22 cellular contexts compared by ENCODE assay signal in genomic region chr1:29743264-29743663, GRCh38.
"Had no signal": no experiment of that assay in that cellular context is flagged by ENCODE, and none has a peak within 500 bp of the region (broad histone marks: within the 10 kb centered on the region; RNA-seq: fewer than 3 reads in every experiment).

No MANE protein-coding gene starts in this region.

- H3K4me1 ChIP-seq: Peyer's patch had no signal

- H3K27ac ChIP-seq: HL-60, PC-9, Peyer's patch had no signal

- H3K27me3 ChIP-seq: Peyer's patch had no signal

- H3K4me3 ChIP-seq: PC-9, Peyer's patch had no signal

- ATAC-seq: T-cell had no signal

- H3K9ac ChIP-seq: SK-N-SH had no signal

- H3K36me3 ChIP-seq: Peyer's patch had no signal

- H3K4me3 Mint-ChIP-seq: T-cell; T-helper 1 cell treated with Interleukin-12 subunit alpha and Interleukin-12 subunit beta and Interleukin-4 antibody, amounts not matched to agents 30 μg/mL and 1 μg/mL, for 36 hours had no signal

- DNase-seq: KBM-7; MV-4-11; NCI-H1048; NCI-H146; NCI-H187; NCI-H2029; NCI-H2081 treated with DMSO at 0.1 percent for 48 hours; NCI-H2227 treated with DMSO at 0.1 percent for 48 hours; NCI-H446; NCI-H510A; NCI-H524 treated with DMSO at 0.1 percent for 48 hours; NCI-H82; NK-92 treated with Interleukin-12 subunit alpha and Interleukin-12 subunit beta, amount 100 ng/mL, for 24 hours; OCI-M1; PC-9; SHP77; SK-N-SH; SW 1271; T-cell had no signal

- H3K27ac Mint-ChIP-seq: T-cell; T-helper 1 cell treated with Interleukin-12 subunit alpha and Interleukin-12 subunit beta and Interleukin-4 antibody, amounts not matched to agents 30 μg/mL and 1 μg/mL, for 36 hours had no signal

- H3K36me3 Mint-ChIP-seq: T-cell had no signal

- H3K9me3 ChIP-seq: Peyer's patch, SK-N-SH had no signal

- H2AFZ ChIP-seq: PC-9 had no signal

- H3K4me1 Mint-ChIP-seq: T-cell had no signal

- H3K4me2 ChIP-seq: PC-9, SK-N-SH had no signal

- H3K9me2 ChIP-seq: SK-N-SH had no signal

- H3K9me3 Mint-ChIP-seq: T-cell; T-helper 1 cell treated with Interleukin-12 subunit alpha and Interleukin-12 subunit beta and Interleukin-4 antibody, amounts not matched to agents 30 μg/mL and 1 μg/mL, for 36 hours had no signal
